1 cellular context compared by ENCODE assay signal in genomic region chr3:71579934-71580318, GRCh38.
TF ChIP-seq lines count a peak whose summit lies in the region.

No MANE protein-coding gene starts in this region.

TF ChIP-seq in HepG2, 621 proteins besides CTCF, POLR2A, EP300 and RAD21 (continued from another document and continues in another):
- TF ChIP-seq, protein P1, sequence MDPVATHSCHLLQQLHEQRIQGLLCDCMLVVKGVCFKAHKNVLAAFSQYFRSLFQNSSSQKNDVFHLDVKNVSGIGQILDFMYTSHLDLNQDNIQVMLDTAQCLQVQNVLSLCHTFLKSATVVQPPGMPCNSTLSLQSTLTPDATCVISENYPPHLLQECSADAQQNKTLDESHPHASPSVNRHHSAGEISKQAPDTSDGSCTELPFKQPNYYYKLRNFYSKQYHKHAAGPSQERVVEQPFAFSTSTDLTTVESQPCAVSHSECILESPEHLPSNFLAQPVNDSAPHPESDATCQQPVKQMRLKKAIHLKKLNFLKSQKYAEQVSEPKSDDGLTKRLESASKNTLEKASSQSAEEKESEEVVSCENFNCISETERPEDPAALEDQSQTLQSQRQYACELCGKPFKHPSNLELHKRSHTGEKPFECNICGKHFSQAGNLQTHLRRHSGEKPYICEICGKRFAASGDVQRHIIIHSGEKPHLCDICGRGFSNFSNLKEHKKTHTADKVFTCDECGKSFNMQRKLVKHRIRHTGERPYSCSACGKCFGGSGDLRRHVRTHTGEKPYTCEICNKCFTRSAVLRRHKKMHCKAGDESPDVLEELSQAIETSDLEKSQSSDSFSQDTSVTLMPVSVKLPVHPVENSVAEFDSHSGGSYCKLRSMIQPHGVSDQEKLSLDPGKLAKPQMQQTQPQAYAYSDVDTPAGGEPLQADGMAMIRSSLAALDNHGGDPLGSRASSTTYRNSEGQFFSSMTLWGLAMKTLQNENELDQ (CRISPR knock-in tag; IDR thresholded peaks at IDR 0.05; ENCODE audit: borderline replicate concordance), result no peak
- TF ChIP-seq FOXJ3 (CRISPR knock-in tag; IDR thresholded peaks at IDR 0.05; ENCODE audit: borderline replicate concordance) (peak; percentile 62; the same call in 1 of the 2 replicates), NFKB2 (CRISPR knock-in tag; IDR thresholded peaks at IDR 0.05; ENCODE audit: borderline replicate concordance) (no peak), ZBTB34 (CRISPR knock-in tag; IDR thresholded peaks at IDR 0.05) (no peak), ZUFSP (CRISPR knock-in tag; IDR thresholded peaks at IDR 0.05; ENCODE audit: borderline replicate concordance) (no peak), NFIB (CRISPR knock-in tag; IDR thresholded peaks at IDR 0.05; ENCODE audit: borderline replicate concordance) (no peak), GMEB2 (CRISPR knock-in tag; IDR thresholded peaks at IDR 0.05; ENCODE audit: low read depth) (no peak), CEBPB (IDR thresholded peaks at IDR 0.05; ENCODE audit: borderline replicate concordance, low read depth, low read length) (peak; percentile 77), ZFX (CRISPR knock-in tag; IDR thresholded peaks at IDR 0.05; ENCODE audit: low read depth) (no peak), ZNF598 (CRISPR knock-in tag; IDR thresholded peaks at IDR 0.05; ENCODE audit: borderline replicate concordance) (no peak), ZNF619 (CRISPR knock-in tag; IDR thresholded peaks at IDR 0.05) (no peak), ATF1 (CRISPR knock-in tag; IDR thresholded peaks at IDR 0.05) (peak; percentile 42; the same call in 1 of the 2 replicates), ZNF709 (CRISPR knock-in tag; IDR thresholded peaks at IDR 0.05) (no peak), SRF (IDR thresholded peaks at IDR 0.05; ENCODE audit: low read depth, low read length) (peak; percentile 57), ZNF430 (CRISPR knock-in tag; IDR thresholded peaks at IDR 0.05) (no peak), ZNF724P (CRISPR knock-in tag; IDR thresholded peaks at IDR 0.05; ENCODE audit: borderline replicate concordance) (no peak), HNF4A (CRISPR knock-in tag; IDR thresholded peaks at IDR 0.05) (peak; percentile 77), REXO4 (CRISPR knock-in tag; IDR thresholded peaks at IDR 0.05; ENCODE audit: borderline replicate concordance) (no peak), PAF1 (CRISPR knock-in tag; IDR thresholded peaks at IDR 0.05) (no peak), REST (IDR thresholded peaks at IDR 0.05; ENCODE audit: borderline replicate concordance in 1 of 2, low read depth in 1 of 2, low read length in 2 of 2) (peak in 1 of 2 experiments; percentile 67; a peak in 1 of 4 replicates), ARNTL (CRISPR knock-in tag; IDR thresholded peaks at IDR 0.05) (no peak), NBN (conservative IDR thresholded peaks at IDR 0.05) (no peak), ZNF883 (CRISPR knock-in tag; IDR thresholded peaks at IDR 0.05; ENCODE audit: not compliant biosample characterization) (no peak), ZNF614 (CRISPR knock-in tag; IDR thresholded peaks at IDR 0.05; ENCODE audit: borderline replicate concordance) (peak; percentile 100), ZBTB20 (CRISPR knock-in tag; IDR thresholded peaks at IDR 0.05; ENCODE audit: borderline replicate concordance, low read depth) (peak; percentile 68; the same call in 1 of the 2 replicates), STAT5B (CRISPR knock-in tag; IDR thresholded peaks at IDR 0.05) (no peak), NRL (CRISPR knock-in tag; IDR thresholded peaks at IDR 0.05; ENCODE audit: borderline replicate concordance) (no peak), HBP1 (CRISPR knock-in tag; IDR thresholded peaks at IDR 0.05; ENCODE audit: low read depth) (0 out of 2 replicates have a peak, but pooled peaks have one; percentile 46), ZNF143 (CRISPR knock-in tag; IDR thresholded peaks at IDR 0.05) (no peak), RFX5 (IDR thresholded peaks at IDR 0.05; ENCODE audit: low read depth, low read length) (no peak), ZNF337 (CRISPR knock-in tag; IDR thresholded peaks at IDR 0.05; ENCODE audit: borderline replicate concordance, low read depth) (no peak)
- TF ChIP-seq, protein P2, sequence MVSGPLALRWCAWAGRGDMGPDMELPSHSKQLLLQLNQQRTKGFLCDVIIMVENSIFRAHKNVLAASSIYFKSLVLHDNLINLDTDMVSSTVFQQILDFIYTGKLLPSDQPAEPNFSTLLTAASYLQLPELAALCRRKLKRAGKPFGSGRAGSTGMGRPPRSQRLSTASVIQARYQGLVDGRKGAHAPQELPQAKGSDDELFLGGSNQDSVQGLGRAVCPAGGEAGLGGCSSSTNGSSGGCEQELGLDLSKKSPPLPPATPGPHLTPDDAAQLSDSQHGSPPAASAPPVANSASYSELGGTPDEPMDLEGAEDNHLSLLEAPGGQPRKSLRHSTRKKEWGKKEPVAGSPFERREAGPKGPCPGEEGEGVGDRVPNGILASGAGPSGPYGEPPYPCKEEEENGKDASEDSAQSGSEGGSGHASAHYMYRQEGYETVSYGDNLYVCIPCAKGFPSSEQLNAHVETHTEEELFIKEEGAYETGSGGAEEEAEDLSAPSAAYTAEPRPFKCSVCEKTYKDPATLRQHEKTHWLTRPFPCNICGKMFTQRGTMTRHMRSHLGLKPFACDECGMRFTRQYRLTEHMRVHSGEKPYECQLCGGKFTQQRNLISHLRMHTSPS (CRISPR knock-in tag; IDR thresholded peaks at IDR 0.05; ENCODE audit: low read depth), result no peak
- TF ChIP-seq, protein P3, sequence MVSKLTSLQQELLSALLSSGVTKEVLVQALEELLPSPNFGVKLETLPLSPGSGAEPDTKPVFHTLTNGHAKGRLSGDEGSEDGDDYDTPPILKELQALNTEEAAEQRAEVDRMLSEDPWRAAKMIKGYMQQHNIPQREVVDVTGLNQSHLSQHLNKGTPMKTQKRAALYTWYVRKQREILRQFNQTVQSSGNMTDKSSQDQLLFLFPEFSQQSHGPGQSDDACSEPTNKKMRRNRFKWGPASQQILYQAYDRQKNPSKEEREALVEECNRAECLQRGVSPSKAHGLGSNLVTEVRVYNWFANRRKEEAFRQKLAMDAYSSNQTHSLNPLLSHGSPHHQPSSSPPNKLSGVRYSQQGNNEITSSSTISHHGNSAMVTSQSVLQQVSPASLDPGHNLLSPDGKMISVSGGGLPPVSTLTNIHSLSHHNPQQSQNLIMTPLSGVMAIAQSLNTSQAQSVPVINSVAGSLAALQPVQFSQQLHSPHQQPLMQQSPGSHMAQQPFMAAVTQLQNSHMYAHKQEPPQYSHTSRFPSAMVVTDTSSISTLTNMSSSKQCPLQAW (CRISPR knock-in tag; IDR thresholded peaks at IDR 0.05), result 0 out of 2 replicates have a peak, but pooled peaks have one; percentile 34
- TF ChIP-seq, protein P4, sequence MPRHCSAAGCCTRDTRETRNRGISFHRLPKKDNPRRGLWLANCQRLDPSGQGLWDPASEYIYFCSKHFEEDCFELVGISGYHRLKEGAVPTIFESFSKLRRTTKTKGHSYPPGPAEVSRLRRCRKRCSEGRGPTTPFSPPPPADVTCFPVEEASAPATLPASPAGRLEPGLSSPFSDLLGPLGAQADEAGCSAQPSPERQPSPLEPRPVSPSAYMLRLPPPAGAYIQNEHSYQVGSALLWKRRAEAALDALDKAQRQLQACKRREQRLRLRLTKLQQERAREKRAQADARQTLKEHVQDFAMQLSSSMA (CRISPR knock-in tag; IDR thresholded peaks at IDR 0.05), result no peak
- TF ChIP-seq, protein P5, sequence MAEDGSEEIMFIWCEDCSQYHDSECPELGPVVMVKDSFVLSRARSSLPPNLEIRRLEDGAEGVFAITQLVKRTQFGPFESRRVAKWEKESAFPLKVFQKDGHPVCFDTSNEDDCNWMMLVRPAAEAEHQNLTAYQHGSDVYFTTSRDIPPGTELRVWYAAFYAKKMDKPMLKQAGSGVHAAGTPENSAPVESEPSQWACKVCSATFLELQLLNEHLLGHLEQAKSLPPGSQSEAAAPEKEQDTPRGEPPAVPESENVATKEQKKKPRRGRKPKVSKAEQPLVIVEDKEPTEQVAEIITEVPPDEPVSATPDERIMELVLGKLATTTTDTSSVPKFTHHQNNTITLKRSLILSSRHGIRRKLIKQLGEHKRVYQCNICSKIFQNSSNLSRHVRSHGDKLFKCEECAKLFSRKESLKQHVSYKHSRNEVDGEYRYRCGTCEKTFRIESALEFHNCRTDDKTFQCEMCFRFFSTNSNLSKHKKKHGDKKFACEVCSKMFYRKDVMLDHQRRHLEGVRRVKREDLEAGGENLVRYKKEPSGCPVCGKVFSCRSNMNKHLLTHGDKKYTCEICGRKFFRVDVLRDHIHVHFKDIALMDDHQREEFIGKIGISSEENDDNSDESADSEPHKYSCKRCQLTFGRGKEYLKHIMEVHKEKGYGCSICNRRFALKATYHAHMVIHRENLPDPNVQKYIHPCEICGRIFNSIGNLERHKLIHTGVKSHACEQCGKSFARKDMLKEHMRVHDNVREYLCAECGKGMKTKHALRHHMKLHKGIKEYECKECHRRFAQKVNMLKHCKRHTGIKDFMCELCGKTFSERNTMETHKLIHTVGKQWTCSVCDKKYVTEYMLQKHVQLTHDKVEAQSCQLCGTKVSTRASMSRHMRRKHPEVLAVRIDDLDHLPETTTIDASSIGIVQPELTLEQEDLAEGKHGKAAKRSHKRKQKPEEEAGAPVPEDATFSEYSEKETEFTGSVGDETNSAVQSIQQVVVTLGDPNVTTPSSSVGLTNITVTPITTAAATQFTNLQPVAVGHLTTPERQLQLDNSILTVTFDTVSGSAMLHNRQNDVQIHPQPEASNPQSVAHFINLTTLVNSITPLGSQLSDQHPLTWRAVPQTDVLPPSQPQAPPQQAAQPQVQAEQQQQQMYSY (CRISPR knock-in tag; IDR thresholded peaks at IDR 0.05), result no peak
- TF ChIP-seq, protein P6, sequence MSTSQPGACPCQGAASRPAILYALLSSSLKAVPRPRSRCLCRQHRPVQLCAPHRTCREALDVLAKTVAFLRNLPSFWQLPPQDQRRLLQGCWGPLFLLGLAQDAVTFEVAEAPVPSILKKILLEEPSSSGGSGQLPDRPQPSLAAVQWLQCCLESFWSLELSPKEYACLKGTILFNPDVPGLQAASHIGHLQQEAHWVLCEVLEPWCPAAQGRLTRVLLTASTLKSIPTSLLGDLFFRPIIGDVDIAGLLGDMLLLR (CRISPR knock-in tag; IDR thresholded peaks at IDR 0.05), result no peak
